In the genomic region with DNA sequence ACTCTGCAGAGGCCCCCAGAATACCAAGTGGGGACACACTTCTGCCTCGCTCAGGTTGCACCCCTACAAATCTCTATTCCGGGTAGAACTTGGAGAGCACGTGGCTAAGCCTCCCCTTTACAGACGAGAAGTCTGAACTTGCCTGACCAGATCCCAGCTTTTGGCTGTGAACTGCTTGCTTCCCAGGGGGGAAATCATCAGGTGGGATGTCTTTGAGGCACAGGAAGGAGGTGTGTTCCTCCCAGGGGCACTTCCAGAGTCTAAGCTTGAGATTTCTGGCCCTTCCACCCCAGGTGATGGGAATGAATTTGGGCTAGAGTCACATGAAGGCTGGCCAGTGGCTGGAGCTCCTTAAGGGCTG, we compare ENCODE assay signal across 1 cellular context.
TF ChIP-seq lines count a peak whose summit lies in the region.

No MANE protein-coding gene starts in this region.

TF ChIP-seq in K562, 482 proteins besides CTCF, POLR2A, EP300 and RAD21:
- TF ChIP-seq, protein P1, sequence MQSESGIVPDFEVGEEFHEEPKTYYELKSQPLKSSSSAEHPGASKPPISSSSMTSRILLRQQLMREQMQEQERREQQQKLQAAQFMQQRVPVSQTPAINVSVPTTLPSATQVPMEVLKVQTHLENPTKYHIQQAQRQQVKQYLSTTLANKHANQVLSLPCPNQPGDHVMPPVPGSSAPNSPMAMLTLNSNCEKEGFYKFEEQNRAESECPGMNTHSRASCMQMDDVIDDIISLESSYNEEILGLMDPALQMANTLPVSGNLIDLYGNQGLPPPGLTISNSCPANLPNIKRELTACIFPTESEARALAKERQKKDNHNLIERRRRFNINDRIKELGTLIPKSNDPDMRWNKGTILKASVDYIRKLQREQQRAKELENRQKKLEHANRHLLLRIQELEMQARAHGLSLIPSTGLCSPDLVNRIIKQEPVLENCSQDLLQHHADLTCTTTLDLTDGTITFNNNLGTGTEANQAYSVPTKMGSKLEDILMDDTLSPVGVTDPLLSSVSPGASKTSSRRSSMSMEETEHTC (IDR thresholded peaks at IDR 0.05) = no peak
- TF ChIP-seq, protein P2, sequence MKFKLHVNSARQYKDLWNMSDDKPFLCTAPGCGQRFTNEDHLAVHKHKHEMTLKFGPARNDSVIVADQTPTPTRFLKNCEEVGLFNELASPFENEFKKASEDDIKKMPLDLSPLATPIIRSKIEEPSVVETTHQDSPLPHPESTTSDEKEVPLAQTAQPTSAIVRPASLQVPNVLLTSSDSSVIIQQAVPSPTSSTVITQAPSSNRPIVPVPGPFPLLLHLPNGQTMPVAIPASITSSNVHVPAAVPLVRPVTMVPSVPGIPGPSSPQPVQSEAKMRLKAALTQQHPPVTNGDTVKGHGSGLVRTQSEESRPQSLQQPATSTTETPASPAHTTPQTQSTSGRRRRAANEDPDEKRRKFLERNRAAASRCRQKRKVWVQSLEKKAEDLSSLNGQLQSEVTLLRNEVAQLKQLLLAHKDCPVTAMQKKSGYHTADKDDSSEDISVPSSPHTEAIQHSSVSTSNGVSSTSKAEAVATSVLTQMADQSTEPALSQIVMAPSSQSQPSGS (CRISPR knock-in tag; IDR thresholded peaks at IDR 0.05) = no peak
- TF ChIP-seq TCF7 (IDR thresholded peaks at IDR 0.05; ENCODE audit: borderline replicate concordance) (no peak), TEAD2 (tag; IDR thresholded peaks at IDR 0.05) (no peak), POU5F1 (IDR thresholded peaks at IDR 0.05; ENCODE audit: borderline replicate concordance, low read depth, low read length, partially characterized antibody) (no peak), LEF1 (IDR thresholded peaks at IDR 0.05) (no peak), SMARCE1 (IDR thresholded peaks at IDR 0.05) (no peak), ZNF551 (CRISPR knock-in tag; IDR thresholded peaks at IDR 0.05) (no peak), TAF9B (IDR thresholded peaks at IDR 0.05; ENCODE audit: partially characterized antibody) (no peak), NFE2 (IDR thresholded peaks at IDR 0.05; ENCODE audit: low read depth) (no peak), SIN3A (IDR thresholded peaks at IDR 0.05; ENCODE audit: borderline replicate concordance in 2 of 2, control insufficient read depth in 1 of 2, low read depth in 2 of 2, low read length in 2 of 2) (no peak), ZNF311 (CRISPR knock-in tag; IDR thresholded peaks at IDR 0.05) (no peak)
- TF ChIP-seq, protein P3, sequence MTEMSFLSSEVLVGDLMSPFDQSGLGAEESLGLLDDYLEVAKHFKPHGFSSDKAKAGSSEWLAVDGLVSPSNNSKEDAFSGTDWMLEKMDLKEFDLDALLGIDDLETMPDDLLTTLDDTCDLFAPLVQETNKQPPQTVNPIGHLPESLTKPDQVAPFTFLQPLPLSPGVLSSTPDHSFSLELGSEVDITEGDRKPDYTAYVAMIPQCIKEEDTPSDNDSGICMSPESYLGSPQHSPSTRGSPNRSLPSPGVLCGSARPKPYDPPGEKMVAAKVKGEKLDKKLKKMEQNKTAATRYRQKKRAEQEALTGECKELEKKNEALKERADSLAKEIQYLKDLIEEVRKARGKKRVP (CRISPR knock-in tag; IDR thresholded peaks at IDR 0.05) = no peak
TF ChIP-seq in K562: peak in this region for 0.
